1 cellular context compared by ENCODE assay signal in the genomic region with DNA sequence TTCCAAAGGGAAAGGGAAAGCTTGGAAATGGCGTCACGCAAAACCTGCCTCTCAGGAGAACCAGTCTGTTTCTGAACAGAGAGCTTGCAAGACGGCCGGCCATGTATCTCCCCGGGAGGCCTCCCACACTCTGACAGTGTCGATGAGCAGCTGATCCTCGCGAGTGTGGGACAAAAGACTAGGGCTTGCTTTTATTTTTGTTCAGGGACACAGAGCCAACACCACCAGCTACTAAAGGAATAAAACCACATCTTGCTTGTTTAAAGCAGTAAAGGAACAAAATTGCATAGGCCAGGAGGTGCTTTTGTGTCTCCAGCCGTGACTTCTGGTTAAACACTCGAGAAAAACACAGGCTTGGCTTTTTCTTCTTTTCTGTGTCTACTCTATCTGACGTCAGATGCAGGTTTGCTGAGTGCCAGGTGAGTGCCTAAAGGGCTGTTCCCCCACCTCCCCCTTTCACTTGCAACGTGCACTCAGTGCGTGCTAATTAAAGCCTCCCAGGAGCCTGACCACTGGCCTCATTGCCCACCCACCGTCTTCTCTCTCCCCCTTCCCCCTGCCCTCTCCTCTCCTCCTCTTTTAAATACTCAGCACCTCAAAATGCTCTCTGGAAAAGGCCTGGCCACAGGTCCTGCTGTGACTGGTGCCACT.
TF ChIP-seq lines count a peak whose summit lies in the region.

No MANE protein-coding gene starts in this region.

TF ChIP-seq in GM23338, 12 proteins besides CTCF, POLR2A, EP300 and RAD21 (continued from another document):
- TF ChIP-seq, protein P1, sequence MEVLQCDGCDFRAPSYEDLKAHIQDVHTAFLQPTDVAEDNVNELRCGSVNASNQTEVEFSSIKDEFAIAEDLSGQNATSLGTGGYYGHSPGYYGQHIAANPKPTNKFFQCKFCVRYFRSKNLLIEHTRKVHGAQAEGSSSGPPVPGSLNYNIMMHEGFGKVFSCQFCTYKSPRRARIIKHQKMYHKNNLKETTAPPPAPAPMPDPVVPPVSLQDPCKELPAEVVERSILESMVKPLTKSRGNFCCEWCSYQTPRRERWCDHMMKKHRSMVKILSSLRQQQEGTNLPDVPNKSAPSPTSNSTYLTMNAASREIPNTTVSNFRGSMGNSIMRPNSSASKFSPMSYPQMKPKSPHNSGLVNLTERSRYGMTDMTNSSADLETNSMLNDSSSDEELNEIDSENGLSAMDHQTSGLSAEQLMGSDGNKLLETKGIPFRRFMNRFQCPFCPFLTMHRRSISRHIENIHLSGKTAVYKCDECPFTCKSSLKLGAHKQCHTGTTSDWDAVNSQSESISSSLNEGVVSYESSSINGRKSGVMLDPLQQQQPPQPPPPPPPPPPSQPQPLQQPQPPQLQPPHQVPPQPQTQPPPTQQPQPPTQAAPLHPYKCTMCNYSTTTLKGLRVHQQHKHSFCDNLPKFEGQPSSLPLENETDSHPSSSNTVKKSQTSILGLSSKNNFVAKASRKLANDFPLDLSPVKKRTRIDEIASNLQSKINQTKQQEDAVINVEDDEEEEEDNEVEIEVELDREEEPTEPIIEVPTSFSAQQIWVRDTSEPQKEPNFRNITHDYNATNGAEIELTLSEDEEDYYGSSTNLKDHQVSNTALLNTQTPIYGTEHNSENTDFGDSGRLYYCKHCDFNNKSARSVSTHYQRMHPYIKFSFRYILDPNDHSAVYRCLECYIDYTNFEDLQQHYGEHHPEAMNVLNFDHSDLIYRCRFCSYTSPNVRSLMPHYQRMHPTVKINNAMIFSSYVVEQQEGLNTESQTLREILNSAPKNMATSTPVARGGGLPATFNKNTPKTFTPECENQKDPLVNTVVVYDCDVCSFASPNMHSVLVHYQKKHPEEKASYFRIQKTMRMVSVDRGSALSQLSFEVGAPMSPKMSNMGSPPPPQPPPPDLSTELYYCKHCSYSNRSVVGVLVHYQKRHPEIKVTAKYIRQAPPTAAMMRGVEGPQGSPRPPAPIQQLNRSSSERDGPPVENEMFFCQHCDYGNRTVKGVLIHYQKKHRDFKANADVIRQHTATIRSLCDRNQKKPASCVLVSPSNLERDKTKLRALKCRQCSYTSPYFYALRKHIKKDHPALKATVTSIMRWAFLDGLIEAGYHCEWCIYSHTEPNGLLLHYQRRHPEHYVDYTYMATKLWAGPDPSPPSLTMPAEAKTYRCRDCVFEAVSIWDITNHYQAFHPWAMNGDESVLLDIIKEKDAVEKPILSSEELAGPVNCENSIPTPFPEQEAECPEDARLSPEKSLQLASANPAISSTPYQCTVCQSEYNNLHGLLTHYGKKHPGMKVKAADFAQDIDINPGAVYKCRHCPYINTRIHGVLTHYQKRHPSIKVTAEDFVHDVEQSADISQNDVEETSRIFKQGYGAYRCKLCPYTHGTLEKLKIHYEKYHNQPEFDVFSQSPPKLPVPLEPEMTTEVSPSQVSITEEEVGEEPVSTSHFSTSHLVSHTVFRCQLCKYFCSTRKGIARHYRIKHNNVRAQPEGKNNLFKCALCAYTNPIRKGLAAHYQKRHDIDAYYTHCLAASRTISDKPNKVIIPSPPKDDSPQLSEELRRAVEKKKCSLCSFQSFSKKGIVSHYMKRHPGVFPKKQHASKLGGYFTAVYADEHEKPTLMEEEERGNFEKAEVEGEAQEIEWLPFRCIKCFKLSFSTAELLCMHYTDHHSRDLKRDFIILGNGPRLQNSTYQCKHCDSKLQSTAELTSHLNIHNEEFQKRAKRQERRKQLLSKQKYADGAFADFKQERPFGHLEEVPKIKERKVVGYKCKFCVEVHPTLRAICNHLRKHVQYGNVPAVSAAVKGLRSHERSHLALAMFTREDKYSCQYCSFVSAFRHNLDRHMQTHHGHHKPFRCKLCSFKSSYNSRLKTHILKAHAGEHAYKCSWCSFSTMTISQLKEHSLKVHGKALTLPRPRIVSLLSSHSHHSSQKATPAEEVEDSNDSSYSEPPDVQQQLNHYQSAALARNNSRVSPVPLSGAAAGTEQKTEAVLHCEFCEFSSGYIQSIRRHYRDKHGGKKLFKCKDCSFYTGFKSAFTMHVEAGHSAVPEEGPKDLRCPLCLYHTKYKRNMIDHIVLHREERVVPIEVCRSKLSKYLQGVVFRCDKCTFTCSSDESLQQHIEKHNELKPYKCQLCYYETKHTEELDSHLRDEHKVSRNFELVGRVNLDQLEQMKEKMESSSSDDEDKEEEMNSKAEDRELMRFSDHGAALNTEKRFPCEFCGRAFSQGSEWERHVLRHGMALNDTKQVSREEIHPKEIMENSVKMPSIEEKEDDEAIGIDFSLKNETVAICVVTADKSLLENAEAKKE (CRISPR knock-in tag; IDR thresholded peaks at IDR 0.05), result no peak
- TF ChIP-seq NANOG (IDR thresholded peaks at IDR 0.05; ENCODE audit: borderline replicate concordance), result no peak
- TF ChIP-seq CREB1 (CRISPR knock-in tag; IDR thresholded peaks at IDR 0.05; ENCODE audit: low read depth), result no peak
